12 cellular contexts compared by ENCODE assay signal in the genomic region with DNA sequence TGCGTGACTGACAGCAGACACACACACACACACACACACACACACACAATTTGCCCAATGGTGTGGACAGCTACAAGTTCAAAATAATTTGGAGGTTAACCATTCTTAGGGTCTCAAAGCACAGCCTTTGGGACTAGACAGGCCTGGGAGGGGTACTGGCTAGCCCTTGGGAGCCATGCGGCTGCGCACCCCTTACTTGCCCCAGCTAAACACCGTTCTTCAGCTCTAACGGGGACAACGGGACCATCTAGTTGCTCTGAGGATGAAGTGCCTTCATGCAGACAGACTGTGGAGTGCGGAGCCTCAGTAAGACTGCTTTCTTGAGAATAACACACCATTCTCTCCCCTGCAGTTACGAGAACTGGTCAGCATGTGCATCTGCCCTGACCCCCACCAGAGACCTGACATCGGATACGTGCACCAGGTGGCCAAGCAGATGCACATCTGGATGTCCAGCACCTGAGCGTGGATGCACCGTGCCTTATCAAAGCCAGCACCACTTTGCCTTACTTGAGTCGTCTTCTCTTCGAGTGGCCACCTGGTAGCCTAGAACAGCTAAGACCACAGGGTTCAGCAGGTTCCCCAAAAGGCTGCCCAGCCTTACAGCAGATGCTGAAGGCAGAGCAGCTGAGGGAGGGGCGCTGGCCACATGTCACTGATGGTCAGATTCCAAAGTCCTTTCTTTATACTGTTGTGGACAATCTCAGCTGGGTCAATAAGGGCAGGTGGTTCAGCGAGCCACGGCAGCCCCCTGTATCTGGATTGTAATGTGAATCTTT.
A peak's percentile ranks its signal among the peaks of the same experiment; 100 is the strongest.
DNase-seq lines count a peak whose midpoint lies in the region; ATAC-seq, FAIRE-seq and TF ChIP-seq lines count a peak whose summit lies in the region.
"Had no signal": no experiment of that assay in that cellular context is flagged by ENCODE, and none has a peak within 500 bp of the region (broad histone marks: within the 10 kb centered on the region; RNA-seq: fewer than 3 reads in every experiment).

No MANE protein-coding gene starts in this region.

- peaks cover 86% of the 10 kb centered on the region for H3K36me3 Mint-ChIP-seq in activated T-cell treated with anti-CD3 and anti-CD28 coated beads, Interleukin-2, amount 50 U/mL, for 24 hours (ENCODE audit: low read depth)

- H3K27ac Mint-ChIP-seq in activated T-cell treated with anti-CD3 and anti-CD28 coated beads, Interleukin-2, amount 50 U/mL, for 24 hours, result peak overlapping the region; percentile 15

- H3K27me3 ChIP-seq in RWPE2 (ENCODE audit: insufficient read depth, poor library complexity, severe bottlenecking) (no peaks in the 10 kb centered on the region), right lobe of liver (no peaks in the 10 kb centered on the region), spleen (replicated peaks in 1 of 7) (no peaks in the 10 kb centered on the region), H7 (ENCODE audit: control insufficient read depth, insufficient read depth, low read length) (no peaks in the 10 kb centered on the region)
- H3K27me3 ChIP-seq: BLaER1 had no signal

- H3K36me3 ChIP-seq in RWPE2 (ENCODE audit: low read depth) (peaks cover 92% of the 10 kb centered on the region), right lobe of liver (peaks cover 0 to 89% (median 46%) of the 10 kb centered on the region in 4 donors), spleen (peaks cover 2 to 100% (median 97%) of the 10 kb centered on the region in 6 donors), H7 (replicated peaks; ENCODE audit: control insufficient read depth, insufficient read depth, low read length) (peaks cover 18% of the 10 kb centered on the region)

- TF ChIP-seq CTCF in RWPE2 (IDR thresholded peaks at IDR 0.05; ENCODE audit: poor library complexity, severe bottlenecking) (no peak), right lobe of liver (IDR thresholded peaks at IDR 0.05) (no peak), spleen (IDR thresholded peaks at IDR 0.05 in 8 of 11, conservative IDR thresholded peaks at IDR 0.05 in 3 of 11) (no peak), D721Med (IDR thresholded peaks at IDR 0.05; ENCODE audit: insufficient read depth, missing control alignments) (no peak)

- no peak for FAIRE-seq in D721Med (lab: Jason Lieb, UNC)

- ATAC-seq in RWPE2 (ENCODE audit: low read depth), result no peak
- peak; percentile 5 to 58 (median 46) for ATAC-seq in right lobe of liver
- no peak for ATAC-seq in HG03159 (IDR thresholded peaks at IDR 0.05; ENCODE audit: unreplicated experiment)

- H3K4me1 Mint-ChIP-seq in activated T-cell treated with anti-CD3 and anti-CD28 coated beads, Interleukin-2, amount 50 U/mL, for 24 hours (ENCODE audit: low read depth), result no peaks in the 10 kb centered on the region

- no peaks in the 10 kb centered on the region for H3K9me3 Mint-ChIP-seq in activated T-cell treated with anti-CD3 and anti-CD28 coated beads, Interleukin-2, amount 50 U/mL, for 24 hours

- peak; percentile 28 for DNase-seq in activated T-cell treated with anti-CD3 and anti-CD28 coated beads, Interleukin-2, amount 50 U/mL, for 24 hours
- DNase-seq in activated T-cell treated with anti-CD3 and anti-CD28 coated beads for 4 hours (no peak), RWPE2 (ENCODE audit: low spot score) (peak; percentile 34), right lobe of liver (peak in 1 of 3 donors; percentile 43), spleen (peak; percentile 44), H7 (no peak), D721Med (ENCODE audit: insufficient read length, low spot score) (no peak)
- DNase-seq: 8988T; stimulated activated naive CD4-positive, alpha-beta T cell; T-helper 1 cell had no signal

- no peaks in the 10 kb centered on the region for H3K27me3 Mint-ChIP-seq in activated T-cell treated with anti-CD3 and anti-CD28 coated beads, Interleukin-2, amount 50 U/mL, for 24 hours

- H3K4me3 ChIP-seq in RWPE2 (ENCODE audit: severe bottlenecking) (no peak overlapping the region), right lobe of liver (no peak overlapping the region), spleen (no peak overlapping the region), H7 (ENCODE audit: insufficient read depth, low read depth, low read length) (no peak overlapping the region)
- H3K4me3 ChIP-seq: BLaER1 had no signal

- H3K9me3 ChIP-seq in RWPE2 (ENCODE audit: severe bottlenecking) (no peaks in the 10 kb centered on the region), right lobe of liver (no peaks in the 10 kb centered on the region), spleen (no peaks in the 10 kb centered on the region)
- H3K9me3 ChIP-seq: BLaER1 had no signal

- H3K4me3 Mint-ChIP-seq in activated T-cell treated with anti-CD3 and anti-CD28 coated beads, Interleukin-2, amount 50 U/mL, for 24 hours, result no peak overlapping the region

- intact Hi-C loops in right lobe of liver (cut with DNase I), result no loop called here
- intact Hi-C loops in spleen (cut with DNase I; ENCODE audit: low total_unique reads), result no loop called here

- H3K27ac ChIP-seq in RWPE2 (ENCODE audit: poor library complexity, severe bottlenecking) (no peak overlapping the region), right lobe of liver (peak overlapping the region in 1 of 3 donors; percentile 26), spleen (no peak overlapping the region)
- H3K27ac ChIP-seq: BLaER1 had no signal

- H3K4me1 ChIP-seq in RWPE2 (ENCODE audit: insufficient read depth, poor library complexity, severe bottlenecking) (no peaks in the 10 kb centered on the region), right lobe of liver (peaks cover 0 to 9% (median 2%) of the 10 kb centered on the region in 4 donors), spleen (peaks cover 0 to 28% (median 13%) of the 10 kb centered on the region in 6 donors)

- WGBS in right lobe of liver (ENCODE audit: insufficient coverage, low coverage, low lambda C conversion rate, missing lambda C conversion rate), result 87% methylated on average over 6 of the region's 17 CpGs
- 91 to 95% (median 95%) methylated on average over 16 to 17 of the region's 17 CpGs for WGBS in spleen, 5 donors

- TF ChIP-seq POLR2A in right lobe of liver (IDR thresholded peaks at IDR 0.05), result no peak
- no peak for TF ChIP-seq POLR2A in spleen (IDR thresholded peaks at IDR 0.05)

Comparison
In these comparisons a context has a peak if more than half of its experiments do, and no peak if none do; other contexts are left out.
1. DNase-seq: peak in activated T-cell treated with anti-CD3 and anti-CD28 coated beads, Interleukin-2, amount 50 U/mL, for 24 hours (single experiment), RWPE2 (single experiment) and spleen (single experiment); none in activated T-cell treated with anti-CD3 and anti-CD28 coated beads for 4 hours (single experiment), H7 (single experiment) and D721Med (single experiment).
2. ATAC-seq: peak in right lobe of liver (4 of 4); none in RWPE2 (single experiment) and HG03159 (single experiment).